Comparison of ENCODE assay signal across 10 cellular contexts in the genomic region with DNA sequence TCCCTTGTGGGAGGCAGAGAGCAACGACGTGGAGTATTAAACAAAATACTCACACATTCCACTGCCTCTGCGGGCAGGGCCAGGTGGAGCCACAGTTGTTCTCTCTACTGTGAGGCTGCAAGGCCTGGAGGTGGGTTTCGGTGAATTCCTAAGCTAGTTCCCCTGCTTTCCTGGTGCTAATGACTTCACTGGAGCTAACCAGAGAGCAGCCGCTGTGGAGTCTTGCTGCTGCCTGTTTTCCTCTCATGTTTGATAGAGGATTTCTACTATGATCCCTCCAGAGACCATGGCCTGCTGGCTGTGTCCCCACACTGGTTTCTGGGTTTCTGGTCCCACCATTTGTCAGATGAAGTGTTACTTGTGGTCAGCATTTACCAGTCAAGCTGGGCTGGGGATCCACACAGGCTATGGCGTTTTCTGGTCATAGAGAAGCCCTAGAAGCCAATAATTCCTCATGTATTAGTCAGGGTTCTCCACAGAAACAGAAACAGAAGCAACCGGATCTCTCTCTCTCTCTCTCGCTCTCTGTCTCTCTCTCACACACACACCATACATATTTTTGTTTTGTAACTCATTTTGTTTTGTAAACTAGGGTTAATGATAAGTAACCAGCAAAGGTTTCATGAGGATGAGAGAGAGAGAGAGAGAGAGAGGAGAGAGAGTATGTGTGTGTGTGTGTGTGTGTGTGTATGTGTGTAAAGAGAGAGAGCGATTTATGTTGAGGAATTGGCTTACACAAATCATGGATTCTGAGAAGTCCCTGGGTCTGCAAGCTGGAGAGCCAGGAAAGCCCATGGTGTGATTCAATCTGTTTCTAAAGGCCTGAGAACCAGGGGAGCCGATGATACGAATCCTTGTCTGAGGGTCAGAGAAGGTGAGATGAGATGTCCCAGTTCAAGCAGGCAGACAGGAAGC.
DNase-seq lines count a peak whose midpoint lies in the region; ATAC-seq and TF ChIP-seq lines count a peak whose summit lies in the region.
"Had no signal": no experiment of that assay in that cellular context is flagged by ENCODE, and none has a peak within 500 bp of the region (broad histone marks: within the 10 kb centered on the region; RNA-seq: fewer than 3 reads in every experiment).

No MANE protein-coding gene starts in this region.

- intact Hi-C loops in activated B cell treated with CpG ODN at 0.5 μM for 24 hours (cut with micrococcal nuclease): loop anchor here (2.0 kb wide), 1 partner anchor 17 kb away; no protein-coding TSS in a partner anchor
- intact Hi-C loops in spleen (cut with DNase I; ENCODE audit: low total_unique reads): no loop called here

- H3K36me3 ChIP-seq in skeletal muscle satellite cell (ENCODE audit: insufficient read depth, low read length): no peaks in the 10 kb centered on the region
- no peaks in the 10 kb centered on the region for H3K36me3 ChIP-seq in spleen

- POLR2A ChIA-PET in activated B cell treated with CpG ODN at 0.5 μM for 24 hours (lab: Charles Lee): interaction anchor here (1.3 kb wide), 1 partner anchor 8 kb away, joined by 5 read pairs; no protein-coding TSS in a partner anchor

- CTCF ChIA-PET in activated B cell treated with CpG ODN at 0.5 μM for 24 hours (lab: Charles Lee): no interaction called here

- H3K27me3 Mint-ChIP-seq in activated B cell treated with CpG ODN at 0.5 μM for 24 hours: no peaks in the 10 kb centered on the region

- H3K4me1 ChIP-seq in skeletal muscle satellite cell (ENCODE audit: control insufficient read depth, insufficient read depth, low read length) (peaks cover 15% of the 10 kb centered on the region), spleen (peaks cover 9 to 45% (median 21%) of the 10 kb centered on the region in 6 donors)

- peaks cover 5% of the 10 kb centered on the region for H3K9me3 Mint-ChIP-seq in activated B cell treated with CpG ODN at 0.5 μM for 24 hours

- H3K27ac ChIP-seq in spleen: peak overlapping the region in 2 of 8 donors; percentile 23 to 25

- WGBS in spleen, 5 donors: 64 to 84% (median 79%) methylated on average over 11 of the region's 11 CpGs

- no peak for ATAC-seq in activated B cell treated with CpG ODN at 0.5 μM for 24 hours (ENCODE audit: low read depth)
- no peak for ATAC-seq in GM21528 (IDR thresholded peaks at IDR 0.05; ENCODE audit: low FRiP score, unreplicated experiment)
- ATAC-seq in GM21390 (IDR thresholded peaks at IDR 0.05; ENCODE audit: unreplicated experiment): no peak

- H3K27me3 ChIP-seq in skeletal muscle satellite cell (ENCODE audit: control insufficient read depth, insufficient read depth, low read length): no peaks in the 10 kb centered on the region
- H3K27me3 ChIP-seq in spleen (replicated peaks in 1 of 7): no peaks in the 10 kb centered on the region

- H3K9me3 ChIP-seq in skeletal muscle satellite cell (replicated peaks; ENCODE audit: low read length) (no peaks in the 10 kb centered on the region), spleen (peaks cover 0 to 10% (median 3%) of the 10 kb centered on the region in 8 donors)

- H3K36me3 Mint-ChIP-seq in activated B cell treated with CpG ODN at 0.5 μM for 24 hours (ENCODE audit: low read depth): peaks cover 1% of the 10 kb centered on the region

- H3K4me3 Mint-ChIP-seq in activated B cell treated with CpG ODN at 0.5 μM for 24 hours: peak overlapping the region; percentile 6
- H3K4me3 Mint-ChIP-seq: activated naive CD8-positive, alpha-beta T cell treated with anti-CD3 and anti-CD28 coated beads, Interleukin-2, amount 10 ng/mL, durations not matched to agents 7 days and 5 days; neural crest cell had no signal

- peaks cover 35% of the 10 kb centered on the region for H3K4me1 Mint-ChIP-seq in activated B cell treated with CpG ODN at 0.5 μM for 24 hours

- H3K4me2 ChIP-seq in skeletal muscle satellite cell (ENCODE audit: low read length): no peak overlapping the region

- DNase-seq in GM12865 (ENCODE audit: low read depth) (peak; percentile 15), activated B cell treated with CpG ODN at 0.5 μM for 24 hours (no peak), glomerular visceral epithelial cell (ENCODE audit: extremely low spot score) (peak; percentile 46), spleen (no peak), RPMI8226 (no peak)
- DNase-seq: activated naive CD8-positive, alpha-beta T cell treated with anti-CD3 and anti-CD28 coated beads, Interleukin-2, amount 10 ng/mL, durations not matched to agents 7 days and 5 days had no signal

- no peak for TF ChIP-seq CTCF in GM12865 (IDR thresholded peaks at IDR 0.05; ENCODE audit: insufficient read depth, low read depth, low read length, missing control alignments)
- TF ChIP-seq CTCF in activated B cell treated with CpG ODN at 0.5 μM for 24 hours (IDR thresholded peaks at IDR 0.05): no peak
- TF ChIP-seq CTCF in spleen (IDR thresholded peaks at IDR 0.05 in 8 of 11, conservative IDR thresholded peaks at IDR 0.05 in 3 of 11): no peak

- H3K4me3 ChIP-seq in GM12865 (ENCODE audit: low read depth, low read length) (no peak overlapping the region), skeletal muscle satellite cell (ENCODE audit: low read length) (peak overlapping the region; percentile 19), spleen (no peak overlapping the region)

- no peak for TF ChIP-seq POLR2A in spleen (IDR thresholded peaks at IDR 0.05)

- H3K9ac ChIP-seq in skeletal muscle satellite cell (ENCODE audit: low read depth, low read length): peak overlapping the region; percentile 36

- peak overlapping the region; percentile 30 for H3K27ac Mint-ChIP-seq in activated B cell treated with CpG ODN at 0.5 μM for 24 hours
- H3K27ac Mint-ChIP-seq: activated naive CD8-positive, alpha-beta T cell treated with anti-CD3 and anti-CD28 coated beads, Interleukin-2, amount 10 ng/mL, durations not matched to agents 7 days and 5 days had no signal

Comparison
In these comparisons a context has a peak if more than half of its experiments do, and no peak if none do; other contexts are left out.
1. DNase-seq: peak in GM12865 (single experiment) and glomerular visceral epithelial cell (single experiment); none in activated B cell treated with CpG ODN at 0.5 μM for 24 hours (single experiment), spleen (single experiment) and RPMI8226 (single experiment).